8 cellular contexts compared by ENCODE assay signal in the genomic region with DNA sequence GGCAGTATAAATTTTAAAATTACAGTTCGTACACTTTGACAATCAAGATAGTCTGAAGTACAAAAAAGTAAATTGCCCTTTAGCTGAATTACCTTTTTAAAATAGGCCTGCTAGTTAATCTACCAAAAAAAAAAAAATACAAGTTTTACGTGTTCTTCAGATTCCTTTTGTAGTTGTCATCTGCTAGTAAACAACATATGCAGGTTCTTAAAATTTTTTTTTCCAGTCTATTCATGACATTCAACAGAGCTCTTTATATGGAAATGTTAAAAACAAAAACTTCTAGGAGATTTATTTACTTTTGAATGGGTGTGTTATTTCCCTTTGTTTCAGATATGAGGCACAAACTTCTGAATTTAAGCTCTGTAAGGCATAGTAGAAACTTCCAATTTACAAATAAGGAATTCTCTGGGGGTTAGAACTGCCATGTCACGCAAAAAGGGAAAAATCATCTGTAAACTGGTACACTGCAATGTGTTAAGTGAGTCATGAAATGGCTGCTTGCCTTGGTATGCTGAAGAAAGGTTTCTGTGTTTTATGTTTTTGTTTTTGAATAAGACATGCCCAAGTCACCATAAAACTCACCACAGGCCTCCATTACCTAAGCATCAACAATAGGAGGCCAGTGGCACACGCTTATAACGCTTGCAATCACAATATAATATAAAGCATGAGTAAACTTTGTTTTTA.
DNase-seq lines count a peak whose midpoint lies in the region; ATAC-seq and TF ChIP-seq lines count a peak whose summit lies in the region.
"Not testable (repeated sequence)": the region's sequence is repeated elsewhere in the genome, so short reads cannot be mapped to it uniquely, and the experiment has no call there.

No MANE protein-coding gene starts in this region.

- CTCF ChIA-PET in BJ (lab: Yijun Ruan, JAX), result interaction anchor here (1.3 kb wide), 1 partner anchor 260 kb away, joined by 3 read pairs; no protein-coding TSS in a partner anchor

- H3K27me3 Mint-ChIP-seq in T-helper 2 cell treated with Interferon-gamma antibody and Interleukin-4, amounts not matched to agents 5 μg/mL and 100 μg/mL, for 36 hours (ENCODE audit: low read depth); neural crest cell (ENCODE audit: low read depth); stimulated activated naive CD8-positive, alpha-beta T cell treated with anti-CD3 and anti-CD28 coated beads, Interleukin-15, amount 100 ng/mL, for 72 hours: not testable (repeated sequence)

- peak overlapping the region in 42 of 59 donors; percentile 5 to 77 (median 47) for H3K27ac ChIP-seq in dorsolateral prefrontal cortex

- H3K9me3 Mint-ChIP-seq in T-helper 2 cell treated with Interferon-gamma antibody and Interleukin-4, amounts not matched to agents 5 μg/mL and 100 μg/mL, for 36 hours; neural crest cell; stimulated activated naive CD8-positive, alpha-beta T cell treated with anti-CD3 and anti-CD28 coated beads, Interleukin-15, amount 100 ng/mL, for 72 hours: not testable (repeated sequence)

- intact Hi-C loops in dorsolateral prefrontal cortex (cut with DNase I), result not testable (repeated sequence)

- not testable (repeated sequence) for H3K36me3 ChIP-seq in BJ (ENCODE audit: control insufficient read depth, insufficient read depth, low read length)

- H3K4me3 Mint-ChIP-seq in T-helper 2 cell treated with Interferon-gamma antibody and Interleukin-4, amounts not matched to agents 5 μg/mL and 100 μg/mL, for 36 hours; neural crest cell: not testable (repeated sequence)
- H3K4me3 Mint-ChIP-seq in stimulated activated naive CD8-positive, alpha-beta T cell treated with anti-CD3 and anti-CD28 coated beads, Interleukin-15, amount 100 ng/mL, for 72 hours, result peak overlapping the region in 1 of 2 donors; percentile 21

- peaks cover 14% of the 10 kb centered on the region for H3K36me3 Mint-ChIP-seq in T-helper 2 cell treated with Interferon-gamma antibody and Interleukin-4, amounts not matched to agents 5 μg/mL and 100 μg/mL, for 36 hours (ENCODE audit: low read depth)
- H3K36me3 Mint-ChIP-seq in neural crest cell (ENCODE audit: low read depth), result not testable (repeated sequence)

- POLR2A ChIA-PET in BJ (lab: Charles Lee), result not testable (repeated sequence)

- peak; percentile 74 for ATAC-seq in stimulated activated naive CD8-positive, alpha-beta T cell treated with anti-CD3 and anti-CD28 coated beads, Interleukin-15, amount 100 ng/mL, for 72 hours

- H3K4me1 Mint-ChIP-seq in T-helper 2 cell treated with Interferon-gamma antibody and Interleukin-4, amounts not matched to agents 5 μg/mL and 100 μg/mL, for 36 hours (ENCODE audit: low read depth), result not testable (repeated sequence)
- peaks cover 29% of the 10 kb centered on the region for H3K4me1 Mint-ChIP-seq in neural crest cell
- peaks cover 29% of the 10 kb centered on the region for H3K4me1 Mint-ChIP-seq in stimulated activated naive CD8-positive, alpha-beta T cell treated with anti-CD3 and anti-CD28 coated beads, Interleukin-15, amount 100 ng/mL, for 72 hours

- H3K4me3 ChIP-seq in BJ (ENCODE audit: low read depth, low read length); dorsolateral prefrontal cortex: not testable (repeated sequence)

- TF ChIP-seq CTCF in BJ (IDR thresholded peaks at IDR 0.05; ENCODE audit: insufficient read depth, low read depth, low read length); dorsolateral prefrontal cortex (IDR thresholded peaks at IDR 0.05 in 54 of 56, conservative IDR thresholded peaks at IDR 0.05 in 2 of 56; ENCODE audit: low read depth in 1 of 56, partially characterized antibody in 56 of 56); neural crest cell (conservative IDR thresholded peaks at IDR 0.05): not testable (repeated sequence)

- H3K27ac Mint-ChIP-seq in T-helper 2 cell treated with Interferon-gamma antibody and Interleukin-4, amounts not matched to agents 5 μg/mL and 100 μg/mL, for 36 hours, result not testable (repeated sequence)
- H3K27ac Mint-ChIP-seq in neural crest cell (ENCODE audit: unreplicated experiment), result peak overlapping the region; percentile 47
- peak overlapping the region; percentile 19 to 91 for H3K27ac Mint-ChIP-seq in stimulated activated naive CD8-positive, alpha-beta T cell treated with anti-CD3 and anti-CD28 coated beads, Interleukin-15, amount 100 ng/mL, for 72 hours

- DNase-seq in BJ (ENCODE audit: low read depth) (peak; percentile 94), HT1080 (ENCODE audit: low read depth) (peak; percentile 30), amniotic epithelial cell (ENCODE audit: low read depth) (peak; percentile 90), glomerular visceral epithelial cell (ENCODE audit: extremely low spot score) (peak; percentile 54)
- DNase-seq in T-helper 2 cell treated with Interferon-gamma antibody and Interleukin-4, amounts not matched to agents 5 μg/mL and 100 μg/mL, for 36 hours (ENCODE audit: low spot score), result peak; percentile 30
- DNase-seq in dorsolateral prefrontal cortex; neural crest cell (ENCODE audit: low read depth, low spot score); stimulated activated naive CD8-positive, alpha-beta T cell treated with anti-CD3 and anti-CD28 coated beads, Interleukin-15, amount 100 ng/mL, for 72 hours: not testable (repeated sequence)

- not testable (repeated sequence) for H3K27me3 ChIP-seq in BJ (ENCODE audit: control insufficient read depth, insufficient read depth, low read length); dorsolateral prefrontal cortex
